In genomic region chr5:87570366-87570765, GRCh38 we compare ENCODE assay signal across 2 cellular contexts.
A peak's percentile ranks its signal among the peaks of the same experiment; 100 is the strongest.
TF ChIP-seq lines count a peak whose summit lies in the region.

No MANE protein-coding gene starts in this region.

TF ChIP-seq in GM12878, 131 proteins besides CTCF, POLR2A, EP300 and RAD21 (continued from another document):
- peak; percentile 70 for TF ChIP-seq JUNB (IDR thresholded peaks at IDR 0.05)
- TF ChIP-seq BCL3 (IDR thresholded peaks at IDR 0.05; ENCODE audit: borderline replicate concordance, insufficient read depth, low read depth, low read length, poor library complexity, severe bottlenecking): no peak
- peak; percentile 64 for TF ChIP-seq RUNX3 (IDR thresholded peaks at IDR 0.05; ENCODE audit: low read length)

TF ChIP-seq in GM23338, 12 proteins besides CTCF, POLR2A, EP300 and RAD21:
- TF ChIP-seq EZH2phosphoT487 (IDR thresholded peaks at IDR 0.05; ENCODE audit: unreplicated experiment): no peak
- TF ChIP-seq JUNB (IDR thresholded peaks at IDR 0.05; ENCODE audit: unreplicated experiment): no peak
- no peak for TF ChIP-seq CREB1 (CRISPR knock-in tag; IDR thresholded peaks at IDR 0.05; ENCODE audit: low read depth)
- no peak for TF ChIP-seq STAT1 (IDR thresholded peaks at IDR 0.05; ENCODE audit: unreplicated experiment)
- TF ChIP-seq REST (IDR thresholded peaks at IDR 0.05; ENCODE audit: unreplicated experiment): no peak
- no peak for TF ChIP-seq ZNF462 (CRISPR knock-in tag; IDR thresholded peaks at IDR 0.05)
- TF ChIP-seq POLR2AphosphoS5 (IDR thresholded peaks at IDR 0.05; ENCODE audit: low read depth): no peak
TF ChIP-seq in GM23338: peak in this region for 0.
